Comparison of ENCODE assay signal across 20 cellular contexts in genomic region chr6:167711784-167712183, GRCh38.
A peak's percentile ranks its signal among the peaks of the same experiment; 100 is the strongest.
DNase-seq lines count a peak whose midpoint lies in the region; ATAC-seq and TF ChIP-seq lines count a peak whose summit lies in the region.
"Had no signal": no experiment of that assay in that cellular context is flagged by ENCODE, and none has a peak within 500 bp of the region (broad histone marks: within the 10 kb centered on the region; RNA-seq: fewer than 3 reads in every experiment).

No MANE protein-coding gene starts in this region.

- DNase-seq in Right ventricle myocardium superior: no peak
- no peak for DNase-seq in right atrium auricular region (ENCODE audit: low spot score)
- no peak for DNase-seq in hepatocyte (ENCODE audit: low spot score)
- peak; percentile 18 for DNase-seq in type B pancreatic cell (ENCODE audit: extremely low spot score, unreplicated experiment)
- DNase-seq in activated CD8-positive, alpha-beta memory T cell treated with anti-CD3 and anti-CD28 coated beads, Interleukin-2, amount 10 ng/mL, durations not matched to agents 7 days and 5 days: no peak
- no peak for DNase-seq in NK-92 treated with Interleukin-12 subunit alpha and Interleukin-12 subunit beta, amount 100 ng/mL, for 24 hours (lab: John Stamatoyannopoulos, UW)
- DNase-seq: BE2C; Caco-2; CD4-positive, alpha-beta T cell; Kasumi-1; MG63; NCI-H1048; NCI-H1436; NCI-H1930; NCI-H226; NCI-H524; NCI-H82 had no signal

- no peaks in the 10 kb centered on the region for H3K79me2 ChIP-seq in hepatocyte

- H3K9me3 Mint-ChIP-seq in nephron: no peaks in the 10 kb centered on the region
- H3K9me3 Mint-ChIP-seq in type B pancreatic cell: no peaks in the 10 kb centered on the region
- H3K9me3 Mint-ChIP-seq in activated CD8-positive, alpha-beta memory T cell treated with anti-CD3 and anti-CD28 coated beads, Interleukin-2, amount 10 ng/mL, durations not matched to agents 7 days and 5 days (ENCODE audit: low read depth): no peaks in the 10 kb centered on the region
- H3K9me3 Mint-ChIP-seq: CD4-positive, alpha-beta T cell had no signal

- H3K4me3 Mint-ChIP-seq in nephron (no peak overlapping the region), type B pancreatic cell (no peak overlapping the region)
- H3K4me3 Mint-ChIP-seq in activated CD8-positive, alpha-beta memory T cell treated with anti-CD3 and anti-CD28 coated beads, Interleukin-2, amount 10 ng/mL, durations not matched to agents 7 days and 5 days: no peak overlapping the region
- H3K4me3 Mint-ChIP-seq: CD4-positive, alpha-beta T cell had no signal

- H3K4me3 ChIP-seq in right atrium auricular region: no peak overlapping the region
- H3K4me3 ChIP-seq in hepatocyte: no peak overlapping the region
- H3K4me3 ChIP-seq: MG63 had no signal

- H3K27ac ChIP-seq in right atrium auricular region (peak overlapping the region in 1 of 2 donors; percentile 73), hepatocyte (peak overlapping the region; percentile 55)
- H3K27ac ChIP-seq: RWPE1 had no signal

- H3K9me3 ChIP-seq in right atrium auricular region (no peaks in the 10 kb centered on the region), hepatocyte (ENCODE audit: low read depth) (no peaks in the 10 kb centered on the region)
- H3K9me3 ChIP-seq: BE2C, Caco-2, MG63 had no signal

- intact Hi-C loops in Right ventricle myocardium superior (cut with DNase I): no loop called here

- H3K4me1 Mint-ChIP-seq in nephron (peaks cover 29% of the 10 kb centered on the region), type B pancreatic cell (ENCODE audit: unreplicated experiment) (peaks cover 7% of the 10 kb centered on the region)
- H3K4me1 Mint-ChIP-seq in activated CD8-positive, alpha-beta memory T cell treated with anti-CD3 and anti-CD28 coated beads, Interleukin-2, amount 10 ng/mL, durations not matched to agents 7 days and 5 days: peaks cover 2% of the 10 kb centered on the region

- no peaks in the 10 kb centered on the region for H4K20me1 ChIP-seq in hepatocyte (ENCODE audit: insufficient read depth, poor library complexity, severe bottlenecking)

- H3K9me2 ChIP-seq in hepatocyte (replicated peaks; ENCODE audit: insufficient read depth): no peaks in the 10 kb centered on the region

- no peak overlapping the region for H3K4me2 ChIP-seq in hepatocyte

- 73% methylated on average over 5 of the region's 5 CpGs for WGBS in hepatocyte (ENCODE audit: low lambda C conversion rate, missing lambda C conversion rate)

- H3K27me3 Mint-ChIP-seq in nephron (ENCODE audit: low read depth): peaks cover 36% of the 10 kb centered on the region
- H3K27me3 Mint-ChIP-seq in type B pancreatic cell: peaks cover 47% of the 10 kb centered on the region
- H3K27me3 Mint-ChIP-seq in activated CD8-positive, alpha-beta memory T cell treated with anti-CD3 and anti-CD28 coated beads, Interleukin-2, amount 10 ng/mL, durations not matched to agents 7 days and 5 days: peaks cover 73% of the 10 kb centered on the region

- H3K36me3 ChIP-seq in right atrium auricular region (no peaks in the 10 kb centered on the region), hepatocyte (replicated peaks; ENCODE audit: insufficient read depth, low read depth) (no peaks in the 10 kb centered on the region)
- H3K36me3 ChIP-seq: BE2C, MG63 had no signal

- CTCF ChIA-PET in activated CD8-positive, alpha-beta memory T cell treated with anti-CD3 and anti-CD28 coated beads, Interleukin-2, amount 10 ng/mL, durations not matched to agents 7 days and 5 days (lab: Charles Lee): interaction anchor here (1.3 kb wide), 1 partner anchor 9 kb away, joined by 3 read pairs; no protein-coding TSS in a partner anchor

- no peaks in the 10 kb centered on the region for H3K36me3 Mint-ChIP-seq in nephron (ENCODE audit: low read depth)
- H3K36me3 Mint-ChIP-seq in type B pancreatic cell: no peaks in the 10 kb centered on the region
- no peaks in the 10 kb centered on the region for H3K36me3 Mint-ChIP-seq in activated CD8-positive, alpha-beta memory T cell treated with anti-CD3 and anti-CD28 coated beads, Interleukin-2, amount 10 ng/mL, durations not matched to agents 7 days and 5 days

- H3K27ac Mint-ChIP-seq in nephron (peak overlapping the region in 2 of 3 experiments; percentile 2 to 9), type B pancreatic cell (no peak overlapping the region)
- no peak overlapping the region for H3K27ac Mint-ChIP-seq in activated CD8-positive, alpha-beta memory T cell treated with anti-CD3 and anti-CD28 coated beads, Interleukin-2, amount 10 ng/mL, durations not matched to agents 7 days and 5 days
- H3K27ac Mint-ChIP-seq: CD4-positive, alpha-beta T cell had no signal

- peak; percentile 66 for ATAC-seq in Right ventricle myocardium superior (ENCODE audit: poor library complexity)
- ATAC-seq in SK-N-SH treated with all-trans-retinoic acid at 6 μM for 48 hours: no peak
- no peak for ATAC-seq in activated CD8-positive, alpha-beta memory T cell treated with anti-CD3 and anti-CD28 coated beads, Interleukin-2, amount 10 ng/mL, durations not matched to agents 7 days and 5 days

- H3K4me1 ChIP-seq in right atrium auricular region: peaks cover 0 to 14% of the 10 kb centered on the region in 2 donors
- peaks cover 10% of the 10 kb centered on the region for H3K4me1 ChIP-seq in hepatocyte (ENCODE audit: insufficient read depth)
- H3K4me1 ChIP-seq: BE2C, Caco-2 had no signal

- H2AFZ ChIP-seq in hepatocyte: no peak overlapping the region

- no peak for TF ChIP-seq CTCF in right atrium auricular region (IDR thresholded peaks at IDR 0.05)
- TF ChIP-seq CTCF in hepatocyte (IDR thresholded peaks at IDR 0.05; ENCODE audit: poor library complexity): no peak
- no peak for TF ChIP-seq CTCF in nephron (IDR thresholded peaks at IDR 0.05; ENCODE audit: unreplicated experiment in 3 of 3)
- TF ChIP-seq CTCF in type B pancreatic cell (conservative IDR thresholded peaks at IDR 0.05): no peak

- H3K27me3 ChIP-seq in right atrium auricular region (no peaks in the 10 kb centered on the region), hepatocyte (no peaks in the 10 kb centered on the region)

TF ChIP-seq in SK-N-SH treated with all-trans-retinoic acid at 6 μM for 48 hours, 23 proteins besides CTCF, POLR2A, EP300 and RAD21:
- TF ChIP-seq RARB (CRISPR knock-in tag; IDR thresholded peaks at IDR 0.05) (no peak), ZFP3 (CRISPR knock-in tag; IDR thresholded peaks at IDR 0.05) (no peak), PPARA (CRISPR knock-in tag; IDR thresholded peaks at IDR 0.05; ENCODE audit: borderline replicate concordance) (no peak), ZFP30 (CRISPR knock-in tag; IDR thresholded peaks at IDR 0.05) (no peak), PATZ1 (CRISPR knock-in tag; IDR thresholded peaks at IDR 0.05; ENCODE audit: borderline replicate concordance) (no peak)

Comparison
In these comparisons a context has a peak if more than half of its experiments do, and no peak if none do; other contexts are left out.
1. H3K27ac Mint-ChIP-seq: peak in nephron (2 of 3); none in type B pancreatic cell (single experiment) and activated CD8-positive, alpha-beta memory T cell treated with anti-CD3 and anti-CD28 coated beads, Interleukin-2, amount 10 ng/mL, durations not matched to agents 7 days and 5 days (single experiment).